ENCODE assay signal across 18 cellular contexts in the genomic region with DNA sequence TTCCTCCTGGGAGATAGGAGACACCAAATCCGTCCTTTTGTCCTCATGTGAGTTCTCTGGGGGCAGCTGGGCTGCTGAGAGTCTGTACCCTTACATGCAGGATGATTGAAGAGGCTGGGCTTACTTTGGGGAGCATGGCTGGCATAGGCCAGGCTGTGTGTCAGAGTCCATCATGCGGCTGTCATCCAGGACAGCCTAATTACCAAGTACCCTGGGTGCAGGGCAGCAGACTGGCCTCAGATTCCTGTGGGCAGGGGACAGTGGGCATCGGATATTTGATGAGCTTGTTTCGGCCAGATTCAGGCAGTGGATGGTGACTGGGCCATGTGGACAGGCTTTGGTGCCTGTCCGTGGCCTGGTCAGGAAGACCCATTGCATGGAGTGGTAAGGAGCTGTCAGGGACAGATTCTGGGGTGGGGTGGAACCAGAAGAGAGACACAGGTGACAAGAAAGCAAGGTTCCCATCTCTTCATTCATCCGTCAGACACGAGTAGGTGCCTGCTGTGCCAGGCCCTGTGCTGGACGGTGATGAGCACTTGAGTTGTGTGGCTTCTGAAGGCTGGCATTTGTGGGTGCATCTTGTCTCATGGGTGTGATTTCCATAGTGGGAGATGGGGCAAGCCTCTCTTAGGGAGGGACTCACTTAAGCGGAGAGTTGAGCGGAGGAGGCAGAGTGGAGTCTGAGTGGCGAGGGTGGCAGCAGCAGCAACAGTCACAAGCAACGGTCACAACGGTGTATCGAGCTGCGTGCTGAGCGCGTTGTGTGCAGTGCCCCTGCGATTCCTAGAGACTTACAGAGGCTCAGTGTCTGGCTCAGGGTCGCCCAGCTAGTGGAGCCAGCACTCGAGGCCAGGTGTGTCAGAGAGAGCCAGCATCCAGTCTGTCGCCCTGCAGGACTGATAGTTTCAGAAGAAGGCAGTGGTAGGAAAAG.
"Had no signal": no experiment of that assay in that cellular context is flagged by ENCODE, and none has a peak within 500 bp of the region (broad histone marks: within the 10 kb centered on the region; RNA-seq: fewer than 3 reads in every experiment).

No MANE protein-coding gene starts in this region.

- H3K4me3 ChIP-seq: thoracic aorta had no signal

- H3K27ac Mint-ChIP-seq: activated CD4-positive, alpha-beta T cell treated with anti-CD3 and anti-CD28 coated beads for 36 hours; activated CD8-positive, alpha-beta T cell treated with anti-CD3 and anti-CD28 coated beads for 36 hours had no signal

- H3K9me3 Mint-ChIP-seq: activated CD8-positive, alpha-beta T cell treated with anti-CD3 and anti-CD28 coated beads for 36 hours; naive thymus-derived CD4-positive, alpha-beta T cell had no signal

- H3K36me3 ChIP-seq: thoracic aorta had no signal

- H3K9me3 ChIP-seq: thoracic aorta had no signal

- H3K4me3 Mint-ChIP-seq: activated CD4-positive, alpha-beta T cell treated with anti-CD3 and anti-CD28 coated beads for 36 hours; activated CD8-positive, alpha-beta T cell treated with anti-CD3 and anti-CD28 coated beads for 36 hours; brain; naive thymus-derived CD4-positive, alpha-beta T cell had no signal

- DNase-seq: activated CD4-positive, alpha-beta T cell treated with anti-CD3 and anti-CD28 coated beads for 36 hours; activated CD8-positive, alpha-beta T cell treated with anti-CD3 and anti-CD28 coated beads for 36 hours; activated naive CD4-positive, alpha-beta T cell treated with anti-CD3 and anti-CD28 coated beads, Interleukin-2, amount 50 U/mL, for 16 hours; amniotic stem cell; cortex of kidney; effector CD8-positive, alpha-beta T cell; mammary epithelial cell; naive thymus-derived CD4-positive, alpha-beta T cell; right cardiac atrium; SHP77; small intestine; stimulated activated CD4-positive, alpha-beta T cell treated with anti-CD3 and anti-CD28 coated beads, Interleukin-4, amount 100 ng/mL, for 4 hours; stimulated activated CD8-positive, alpha-beta memory T cell treated with anti-CD3 and anti-CD28 coated beads, Interleukin-4, amount 100 ng/mL, for 48 hours; T-helper 1 cell had no signal

- ATAC-seq: activated CD4-positive, alpha-beta T cell treated with anti-CD3 and anti-CD28 coated beads for 36 hours; activated CD8-positive, alpha-beta T cell treated with anti-CD3 and anti-CD28 coated beads for 36 hours; naive thymus-derived CD4-positive, alpha-beta T cell; right cardiac atrium; SK-N-SH treated with all-trans-retinoic acid at 6 μM for 48 hours had no signal

- H3K27me3 Mint-ChIP-seq: activated CD4-positive, alpha-beta T cell treated with anti-CD3 and anti-CD28 coated beads for 36 hours; activated CD8-positive, alpha-beta T cell treated with anti-CD3 and anti-CD28 coated beads for 36 hours; brain; naive thymus-derived CD4-positive, alpha-beta T cell had no signal

- H3K27ac ChIP-seq: thoracic aorta, VCaP had no signal
